19 cellular contexts compared by ENCODE assay signal in genomic region chr9:110971705-110972104, GRCh38.
A peak's percentile ranks its signal among the peaks of the same experiment; 100 is the strongest.
DNase-seq lines count a peak whose midpoint lies in the region; ATAC-seq and TF ChIP-seq lines count a peak whose summit lies in the region.
"Had no signal": no experiment of that assay in that cellular context is flagged by ENCODE, and none has a peak within 500 bp of the region (broad histone marks: within the 10 kb centered on the region; RNA-seq: fewer than 3 reads in every experiment).

No MANE protein-coding gene starts in this region.

- peaks cover 7% of the 10 kb centered on the region for H3F3A ChIP-seq in PC-3 (ENCODE audit: low read length, unreplicated experiment)

- intact Hi-C loops in PC-3 (cut with micrococcal nuclease) (loop anchor here (5.0 kb wide), 1 partner anchor 326 kb away; no protein-coding TSS in a partner anchor), dorsolateral prefrontal cortex (cut with DNase I) (no loop called here)

- peaks cover 29% of the 10 kb centered on the region for H3K4me1 ChIP-seq in PC-3 (ENCODE audit: insufficient read depth, low read length)

- peaks cover 53% of the 10 kb centered on the region for H3K36me3 ChIP-seq in PC-3 (ENCODE audit: low read depth, low read length)

- DNase-seq in PC-3, result no peak
- DNase-seq in dorsolateral prefrontal cortex, result no peak
- no peak for DNase-seq in neural crest cell (ENCODE audit: low read depth, low spot score)
- DNase-seq in activated CD4-positive, alpha-beta T cell treated with anti-CD3 and anti-CD28 coated beads, Interleukin-2, amount 50 U/mL, for 4 hours, result no peak
- DNase-seq in A172 (ENCODE audit: low spot score), result no peak
- no peak for DNase-seq in germinal center (ENCODE audit: low spot score)
- no peak for DNase-seq in amniotic stem cell (lab: John Stamatoyannopoulos, UW)
- DNase-seq: ACHN; CD4-positive, CD25-positive, alpha-beta regulatory T cell; GDM1; GM23248; NCI-H1105 treated with DMSO at 0.1 percent for 48 hours; NCI-H1694 treated with DMSO at 0.1 percent for 48 hours; NCI-H2107; NCI-H2227 treated with DMSO at 0.1 percent for 48 hours; NCI-H524; SIG-M5 had no signal

- BruUV-seq in PC-3 (replicated peaks; lab: Mats Ljungman, UMichigan), result no TSS peak

- no peak overlapping the region for H3K9ac ChIP-seq in PC-3 (ENCODE audit: low read length)
- H3K9ac ChIP-seq: GM23248 had no signal

- H3K4me3 ChIP-seq in PC-3 (ENCODE audit: low read length) (no peak overlapping the region), dorsolateral prefrontal cortex (no peak overlapping the region)
- H3K4me3 ChIP-seq: GM12878, GM23248 had no signal

- H3K27ac ChIP-seq in PC-3 (ENCODE audit: low read length) (peak overlapping the region; percentile 79; the same call in 1 of the 2 replicates), dorsolateral prefrontal cortex (peak overlapping the region in 55 of 59 donors; percentile 37 to 97 (median 88))
- H3K27ac ChIP-seq: GM23248 had no signal

- H3K36me3 Mint-ChIP-seq in neural crest cell (ENCODE audit: low read depth), result no peaks in the 10 kb centered on the region
- H3K36me3 Mint-ChIP-seq: CD4-positive, CD25-positive, alpha-beta regulatory T cell had no signal

- POLR2A ChIA-PET in PC-3 (lab: Charles Lee; ENCODE audit: unreplicated experiment), result no interaction called here

- H3K27me3 ChIP-seq in PC-3 (ENCODE audit: low read length) (no peaks in the 10 kb centered on the region), dorsolateral prefrontal cortex (no peaks in the 10 kb centered on the region)

- peak overlapping the region; percentile 96 for H3K27ac Mint-ChIP-seq in neural crest cell (ENCODE audit: unreplicated experiment)
- H3K27ac Mint-ChIP-seq: B cell; CD4-positive, CD25-positive, alpha-beta regulatory T cell had no signal

- H3K79me2 ChIP-seq in PC-3 (ENCODE audit: low read length), result peaks cover 77% of the 10 kb centered on the region

- H3K9me2 ChIP-seq in PC-3 (replicated peaks; ENCODE audit: low read length), result no peaks in the 10 kb centered on the region

- no peaks in the 10 kb centered on the region for H3K9me3 ChIP-seq in PC-3 (ENCODE audit: low read length)

- CTCF ChIA-PET in PC-3 (lab: Charles Lee), result no interaction called here

- H3K9me3 Mint-ChIP-seq in neural crest cell, result no peaks in the 10 kb centered on the region

- H3K27me3 Mint-ChIP-seq in neural crest cell (ENCODE audit: low read depth), result no peaks in the 10 kb centered on the region
- H3K27me3 Mint-ChIP-seq: B cell; CD4-positive, CD25-positive, alpha-beta regulatory T cell had no signal

- H3K4me3 Mint-ChIP-seq in neural crest cell, result no peak overlapping the region
- H3K4me3 Mint-ChIP-seq: B cell; CD4-positive, CD25-positive, alpha-beta regulatory T cell had no signal

- H4K20me1 ChIP-seq in PC-3 (ENCODE audit: low read length), result no peaks in the 10 kb centered on the region

- TF ChIP-seq CTCF in PC-3 (conservative IDR thresholded peaks at IDR 0.05; ENCODE audit: low read depth, low read length) (no peak), dorsolateral prefrontal cortex (IDR thresholded peaks at IDR 0.05 in 54 of 56, conservative IDR thresholded peaks at IDR 0.05 in 2 of 56; ENCODE audit: low read depth in 1 of 56, partially characterized antibody in 56 of 56) (no peak), neural crest cell (conservative IDR thresholded peaks at IDR 0.05) (no peak)

- no peak for ATAC-seq in PC-3
- ATAC-seq: GM12878 had no signal

- peaks cover 28% of the 10 kb centered on the region for H3K4me1 Mint-ChIP-seq in neural crest cell
- H3K4me1 Mint-ChIP-seq: B cell; CD4-positive, CD25-positive, alpha-beta regulatory T cell had no signal

- H3K4me2 ChIP-seq in PC-3 (ENCODE audit: low read length), result no peak overlapping the region

- no peak overlapping the region for H2AFZ ChIP-seq in PC-3 (ENCODE audit: low read length)
- H2AFZ ChIP-seq: GM23248 had no signal
